In genomic region chr1:30778156-30778978, GRCh38 we compare ENCODE assay signal across 9 cellular contexts. TPM values are rescaled to one million over a fixed set of nuclear protein-coding genes. Genes with fewer than 3 reads are reported as not detected.
DNase-seq lines count a peak whose midpoint lies in the region; ATAC-seq, FAIRE-seq and TF ChIP-seq lines count a peak whose summit lies in the region.
"Had no signal": no experiment of that assay in that cellular context is flagged by ENCODE, and none has a peak within 500 bp of the region (broad histone marks: within the 10 kb centered on the region; RNA-seq: fewer than 3 reads in every experiment).

No MANE protein-coding gene starts in this region.

- H3K36me3 ChIP-seq in right lobe of liver (no peaks in the 10 kb centered on the region), HepG2 (replicated peaks in 1 of 2; ENCODE audit: control insufficient read depth in 1 of 2, insufficient read depth in 2 of 2, low read length in 2 of 2) (no peaks in the 10 kb centered on the region), testis (ENCODE audit: low read depth, missing control alignments) (no peaks in the 10 kb centered on the region)

- no peak overlapping the region for H3K4me2 ChIP-seq in HepG2 (ENCODE audit: low read depth, low read length)

- H3K27ac ChIP-seq in right lobe of liver (no peak overlapping the region), HepG2 (ENCODE audit: extremely low read length, insufficient read depth, low read length) (no peak overlapping the region), testis (no peak overlapping the region)

- H3K9me3 ChIP-seq in right lobe of liver: no peaks in the 10 kb centered on the region
- no peaks in the 10 kb centered on the region for H3K9me3 ChIP-seq in HepG2 (ENCODE audit: low read length)
- no peaks in the 10 kb centered on the region for H3K9me3 ChIP-seq in testis

- no peaks in the 10 kb centered on the region for H4K20me1 ChIP-seq in HepG2 (ENCODE audit: insufficient read depth, low read length)

- intact Hi-C loops in right lobe of liver (cut with DNase I): loop anchor here (5.0 kb wide), 1 partner anchor 56 kb away; the partner anchor contains the start of gene MATN1 (in 2 of the 2)
- intact Hi-C loops in HepG2 (cut with micrococcal nuclease; ENCODE audit: unreplicated experiment): no loop called here
- intact Hi-C loops in testis (cut with DNase I; ENCODE audit: low total_unique reads): loop anchor here (5.0 kb wide), 1 partner anchor 56 kb away; the partner anchor contains the start of gene MATN1

- no peak for FAIRE-seq in HepG2 (lab: Jason Lieb, UNC)

- no peak overlapping the region for H3K9ac ChIP-seq in HepG2 (ENCODE audit: insufficient read depth, low read depth, low read length)

- TF ChIP-seq EP300 in HepG2 (IDR thresholded peaks at IDR 0.05; ENCODE audit: low read depth in 2 of 2, low read length in 2 of 2): no peak
- no peak for TF ChIP-seq EP300 in HepG2 (CRISPR knock-in tag; IDR thresholded peaks at IDR 0.05; ENCODE audit: borderline replicate concordance)

- WGBS in right lobe of liver (ENCODE audit: insufficient coverage, low coverage, low lambda C conversion rate, missing lambda C conversion rate): 46% methylated on average over 9 of the region's 11 CpGs
- WGBS in HepG2 (ENCODE audit: low lambda C conversion rate): 33% methylated on average over 11 of the region's 11 CpGs
- WGBS in testis, 2 donors: 72 to 77% methylated on average over 9 to 11 of the region's 11 CpGs

- no TSS peak for BruUV-seq in HepG2 (replicated peaks; lab: Mats Ljungman, UMichigan)

- no peaks in the 10 kb centered on the region for H3K79me2 ChIP-seq in HepG2 (ENCODE audit: insufficient read depth, low read length)

- H3K4me1 ChIP-seq in right lobe of liver: peaks cover 0 to 11% (median 5%) of the 10 kb centered on the region in 4 donors
- peaks cover 11% of the 10 kb centered on the region for H3K4me1 ChIP-seq in HepG2 (ENCODE audit: insufficient read depth, low read length)
- peaks cover 10% of the 10 kb centered on the region for H3K4me1 ChIP-seq in testis

- TF ChIP-seq RAD21 in HepG2 (CRISPR knock-in tag; IDR thresholded peaks at IDR 0.05): no peak

- TF ChIP-seq CTCF in right lobe of liver (IDR thresholded peaks at IDR 0.05): no peak
- no peak for TF ChIP-seq CTCF in HepG2 (CRISPR knock-in tag; IDR thresholded peaks at IDR 0.05)
- TF ChIP-seq CTCF in testis (IDR thresholded peaks at IDR 0.05): no peak

- DNase-seq in right lobe of liver (peak in 2 of 3 donors; percentile 36 to 65), HepG2 (ENCODE audit: low spot score) (no peak), NCI-H69 (lab: John Stamatoyannopoulos, UW) (peak; percentile 91), dermis microvascular lymphatic vessel endothelial cell (ENCODE audit: low read depth in 2 of 2) (peak; percentile 89 to 95), stromal cell of bone marrow (ENCODE audit: low read depth) (peak; percentile 57), testis (no peak)
- no peak for DNase-seq in activated CD4-positive, CD25-positive, alpha-beta regulatory T cell treated with anti-CD3 and anti-CD28 coated beads, Interleukin-2, amount 50 U/mL, for 72 hours
- DNase-seq: activated naive CD8-positive, alpha-beta T cell treated with anti-CD3 and anti-CD28 coated beads, Interleukin-2, amount 10 ng/mL, durations not matched to agents 7 days and 5 days had no signal

- in situ Hi-C loops in HepG2 (cut with HindIII; ENCODE audit: extremely low pct_ligation_motif_present, low pct_unique_long_range_greater_than_20kb): loop anchor here (5.0 kb wide), 1 partner anchor 61 kb away; no protein-coding TSS in a partner anchor

- H3K27me3 ChIP-seq in right lobe of liver (no peaks in the 10 kb centered on the region), HepG2 (ENCODE audit: control insufficient read depth in 1 of 2, insufficient read depth in 2 of 2, low read length in 2 of 2) (peaks cover 0 to 3% of the 10 kb centered on the region in 2 experiments; a peak in 1 of 5 replicates), testis (no peaks in the 10 kb centered on the region)

- no peak for ATAC-seq in right lobe of liver
- no peak for ATAC-seq in HepG2
- no peak for ATAC-seq in GM18909 (IDR thresholded peaks at IDR 0.05; ENCODE audit: poor library complexity, unreplicated experiment)

- CTCF ChIA-PET in HepG2 (lab: Yijun Ruan, JAX; ENCODE audit: low intra/inter-chr PET ratio, low total read pairs): interaction anchor here (5.4 kb wide), 1 partner anchor 58 kb away, joined by 73 read pairs; no protein-coding TSS in a partner anchor

- no peak overlapping the region for H2AFZ ChIP-seq in HepG2 (ENCODE audit: low read length)

- no peak for TF ChIP-seq POLR2A in right lobe of liver (IDR thresholded peaks at IDR 0.05)
- no peak for TF ChIP-seq POLR2A in HepG2 (IDR thresholded peaks at IDR 0.05; ENCODE audit: insufficient read depth in 1 of 2, low read depth in 2 of 2, low read length in 2 of 2)
- no peak for TF ChIP-seq POLR2A in testis (IDR thresholded peaks at IDR 0.05)

- no peak overlapping the region for H3K4me3 ChIP-seq in right lobe of liver
- H3K4me3 ChIP-seq in HepG2 (replicated peaks in 1 of 3; ENCODE audit: insufficient read depth in 1 of 3, low read depth in 2 of 3, low read length in 3 of 3): no peak overlapping the region
- no peak overlapping the region for H3K4me3 ChIP-seq in testis

- POLR2A ChIA-PET in HepG2 (lab: Yijun Ruan, JAX): interaction anchor here (2.8 kb wide), 1 partner anchor 59 kb away, joined by 21 read pairs; no protein-coding TSS in a partner anchor

TF ChIP-seq in HepG2, 621 proteins besides CTCF, POLR2A, EP300 and RAD21:
- TF ChIP-seq CBX5 (CRISPR knock-in tag; IDR thresholded peaks at IDR 0.05; ENCODE audit: borderline replicate concordance): no peak

RNA-seq across cellular contexts. Expression of gene LAPTM5, which starts 20.8 kb away (rescaled TPM):
- 10 to 100 TPM; 21.2 to 81.0 (median 29.8) TPM for total RNA-seq in right lobe of liver
- total RNA-seq in HepG2 (2016; rRNA removed; fragmentation: Illumina TruSeq; extraction: Trizol): 0.34 and 0.86 TPM in 2 replicates
- 0.18 and 0.30 TPM in 2 replicates for total RNA-seq in HepG2 (2016; cell fraction: cytosol; rRNA removed; fragmentation: Illumina TruSeq; extraction: Trizol; ENCODE audit: low read depth)
- 0.18 and 0.45 TPM in 2 replicates for total RNA-seq in HepG2 (2016; cell fraction: insoluble cytoplasmic fraction; rRNA removed; fragmentation: Illumina TruSeq; extraction: Trizol)
- 0.48 and 0.56 TPM in 2 replicates for total RNA-seq in HepG2 (2016; cell fraction: membrane; rRNA removed; fragmentation: Illumina TruSeq; extraction: Trizol)
- total RNA-seq in HepG2 (2016; cell fraction: nucleus; rRNA removed; fragmentation: Illumina TruSeq; extraction: Trizol): 0.34 and 0.53 TPM in 2 replicates
- 0.41 and 0.76 TPM in 2 replicates for polyA plus RNA-seq in HepG2 (2011; rRNA removed)
- 0.64 and 0.79 TPM in 2 replicates for polyA plus RNA-seq in HepG2 (2011; cell fraction: cytosol; rRNA removed)
- polyA plus RNA-seq in HepG2 (2011; cell fraction: nucleus; rRNA removed): 0.59 and 0.61 TPM in 2 replicates
- 0.19 and 0.38 TPM in 2 replicates for polyA plus RNA-seq in HepG2 (2012)
- polyA plus RNA-seq in HepG2 (2016; cell fraction: cytosol; fragmentation: Illumina TruSeq; extraction: Trizol; ENCODE audit: low read depth): 0.33 and 0.38 TPM in 2 replicates
- 0.57 and 0.76 TPM in 2 replicates for polyA plus RNA-seq in HepG2 (2016; cell fraction: insoluble cytoplasmic fraction; fragmentation: Illumina TruSeq; extraction: Trizol; ENCODE audit: low read depth)
- polyA plus RNA-seq in HepG2 (2016; cell fraction: membrane; fragmentation: Illumina TruSeq; extraction: Trizol; ENCODE audit: low read depth): 0.54 and 0.79 TPM in 2 replicates
- 1.1 TPM in 2 replicates for polyA plus RNA-seq in HepG2 (2016; cell fraction: nucleus; fragmentation: Illumina TruSeq; extraction: Trizol; ENCODE audit: insufficient read depth, low read depth)
- polyA minus RNA-seq in HepG2 (2011; rRNA and poly(A)+ RNA removed; ENCODE audit: low replicate concordance): 2.1 and 4.6 TPM in 2 replicates
- polyA minus RNA-seq in HepG2 (2011; cell fraction: cytosol; rRNA and poly(A)+ RNA removed): 0.59 TPM in 1 of 2 replicates, not detected in the other
- not detected in 2 replicates for polyA minus RNA-seq in HepG2 (2011; cell fraction: nucleus; rRNA and poly(A)+ RNA removed)
- 28.6 and 69.4 TPM in 2 replicates for total RNA-seq in dermis microvascular lymphatic vessel endothelial cell
- 10 to 100 TPM in 1 of 2 donors, 1 to 10 TPM in 1; 2.0 to 16.3 TPM for total RNA-seq in testis
- polyA plus RNA-seq in testis (ENCODE audit: insufficient read depth, low read depth, low replicate concordance): 46.9 TPM

RNA-seq across cellular contexts. Expression of gene MATN1, which starts 55.0 kb away (rescaled TPM):
- not detected for total RNA-seq in right lobe of liver
- 0.04 TPM in 1 of 2 replicates, not detected in the other for total RNA-seq in HepG2 (2016; rRNA removed; fragmentation: Illumina TruSeq; extraction: Trizol)
- total RNA-seq in HepG2 (2016; cell fraction: cytosol; rRNA removed; fragmentation: Illumina TruSeq; extraction: Trizol; ENCODE audit: low read depth): not detected in 2 replicates
- not detected in 2 replicates for total RNA-seq in HepG2 (2016; cell fraction: insoluble cytoplasmic fraction; rRNA removed; fragmentation: Illumina TruSeq; extraction: Trizol)
- total RNA-seq in HepG2 (2016; cell fraction: membrane; rRNA removed; fragmentation: Illumina TruSeq; extraction: Trizol): not detected in 2 replicates
- total RNA-seq in HepG2 (2016; cell fraction: nucleus; rRNA removed; fragmentation: Illumina TruSeq; extraction: Trizol): not detected in 2 replicates
- polyA plus RNA-seq in HepG2 (2011; rRNA removed): 0.03 and 0.05 TPM in 2 replicates
- polyA plus RNA-seq in HepG2 (2011; cell fraction: cytosol; rRNA removed): 0.11 TPM in 1 of 2 replicates, not detected in the other
- polyA plus RNA-seq in HepG2 (2011; cell fraction: nucleus; rRNA removed): 0.66 and 0.77 TPM in 2 replicates
- 0.05 TPM in 1 of 2 replicates, not detected in the other for polyA plus RNA-seq in HepG2 (2012)
- polyA plus RNA-seq in HepG2 (2016; cell fraction: cytosol; fragmentation: Illumina TruSeq; extraction: Trizol; ENCODE audit: low read depth): not detected in 2 replicates
- not detected in 2 replicates for polyA plus RNA-seq in HepG2 (2016; cell fraction: insoluble cytoplasmic fraction; fragmentation: Illumina TruSeq; extraction: Trizol; ENCODE audit: low read depth)
- polyA plus RNA-seq in HepG2 (2016; cell fraction: membrane; fragmentation: Illumina TruSeq; extraction: Trizol; ENCODE audit: low read depth): not detected in 2 replicates
- 0.26 TPM in 1 of 2 replicates, not detected in the other for polyA plus RNA-seq in HepG2 (2016; cell fraction: nucleus; fragmentation: Illumina TruSeq; extraction: Trizol; ENCODE audit: insufficient read depth, low read depth)
- 0.12 TPM in 1 of 2 replicates, not detected in the other for polyA minus RNA-seq in HepG2 (2011; rRNA and poly(A)+ RNA removed; ENCODE audit: low replicate concordance)
- polyA minus RNA-seq in HepG2 (2011; cell fraction: cytosol; rRNA and poly(A)+ RNA removed): not detected in 2 replicates
- 0.12 and 0.26 TPM in 2 replicates for polyA minus RNA-seq in HepG2 (2011; cell fraction: nucleus; rRNA and poly(A)+ RNA removed)
- total RNA-seq in dermis microvascular lymphatic vessel endothelial cell: under 0.01 TPM in 1 of 2 replicates, not detected in the other
- total RNA-seq in testis: under 1 TPM; 0.55 to 0.62 TPM
- 0.32 TPM for polyA plus RNA-seq in testis (ENCODE audit: insufficient read depth, low read depth, low replicate concordance)

Comparison
In these comparisons a context has a peak if more than half of its experiments do, and no peak if none do; other contexts are left out.
1. DNase-seq: peak in right lobe of liver (2 of 3), NCI-H69 (single experiment), dermis microvascular lymphatic vessel endothelial cell (2 of 2) and stromal cell of bone marrow (single experiment); none in HepG2 (single experiment), testis (single experiment) and activated CD4-positive, CD25-positive, alpha-beta regulatory T cell treated with anti-CD3 and anti-CD28 coated beads, Interleukin-2, amount 50 U/mL, for 72 hours (single experiment).